ENCODE assay signal across 2 cellular contexts in genomic region chr9:134857451-134857850, GRCh38.
TF ChIP-seq lines count a peak whose summit lies in the region.

No MANE protein-coding gene starts in this region.

TF ChIP-seq in HEK293, 187 proteins besides CTCF, POLR2A, EP300 and RAD21:
- TF ChIP-seq ZNF280D (tag by site-specific recombination; IDR thresholded peaks at IDR 0.05) (peak; percentile 66; the same call in 1 of the 2 replicates), ZNF146 (tag by site-specific recombination; IDR thresholded peaks at IDR 0.05) (peak; percentile 98)
TF ChIP-seq in HEK293: peak in this region for 2; not testable (repeated sequence) for 185.

TF ChIP-seq in GM12878, 131 proteins besides CTCF, POLR2A, EP300 and RAD21:
- TF ChIP-seq PML (IDR thresholded peaks at IDR 0.05; ENCODE audit: low read length) = 0 out of 2 replicates have a peak, but pooled peaks have one; percentile 4
